1 cellular context compared by ENCODE assay signal in the genomic region with DNA sequence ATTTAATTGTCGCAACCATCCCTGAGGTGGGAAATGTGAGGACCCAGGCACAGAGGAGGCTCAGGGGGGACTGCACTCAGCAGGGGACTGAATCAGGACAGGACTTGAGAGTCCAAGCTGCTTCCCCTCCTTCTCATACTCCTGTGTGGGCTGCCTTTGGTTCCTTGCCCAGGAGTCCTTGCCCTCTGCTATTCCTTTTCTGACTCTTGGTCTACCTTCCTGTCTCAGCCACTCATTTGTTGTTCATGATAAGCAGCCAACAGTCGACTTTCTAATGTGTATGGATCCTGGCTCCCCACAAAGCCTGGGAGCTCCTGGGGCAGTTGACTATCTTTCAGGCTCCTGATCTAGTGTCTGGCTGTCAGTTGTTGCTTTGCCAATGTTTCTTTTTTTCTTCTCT.
TF ChIP-seq lines count a peak whose summit lies in the region.

No MANE protein-coding gene starts in this region.

TF ChIP-seq in HepG2, 621 proteins besides CTCF, POLR2A, EP300 and RAD21 (continued from another document):
- TF ChIP-seq, protein P1, sequence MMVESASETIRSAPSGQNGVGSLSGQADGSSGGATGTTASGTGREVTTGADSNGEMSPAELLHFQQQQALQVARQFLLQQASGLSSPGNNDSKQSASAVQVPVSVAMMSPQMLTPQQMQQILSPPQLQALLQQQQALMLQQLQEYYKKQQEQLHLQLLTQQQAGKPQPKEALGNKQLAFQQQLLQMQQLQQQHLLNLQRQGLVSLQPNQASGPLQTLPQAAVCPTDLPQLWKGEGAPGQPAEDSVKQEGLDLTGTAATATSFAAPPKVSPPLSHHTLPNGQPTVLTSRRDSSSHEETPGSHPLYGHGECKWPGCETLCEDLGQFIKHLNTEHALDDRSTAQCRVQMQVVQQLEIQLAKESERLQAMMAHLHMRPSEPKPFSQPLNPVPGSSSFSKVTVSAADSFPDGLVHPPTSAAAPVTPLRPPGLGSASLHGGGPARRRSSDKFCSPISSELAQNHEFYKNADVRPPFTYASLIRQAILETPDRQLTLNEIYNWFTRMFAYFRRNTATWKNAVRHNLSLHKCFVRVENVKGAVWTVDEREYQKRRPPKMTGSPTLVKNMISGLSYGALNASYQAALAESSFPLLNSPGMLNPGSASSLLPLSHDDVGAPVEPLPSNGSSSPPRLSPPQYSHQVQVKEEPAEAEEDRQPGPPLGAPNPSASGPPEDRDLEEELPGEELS (CRISPR knock-in tag; IDR thresholded peaks at IDR 0.05): no peak
- TF ChIP-seq ZNF33A (CRISPR knock-in tag; IDR thresholded peaks at IDR 0.05; ENCODE audit: borderline replicate concordance): no peak
- no peak for TF ChIP-seq ZFP82 (CRISPR knock-in tag; IDR thresholded peaks at IDR 0.05; ENCODE audit: borderline replicate concordance)
- no peak for TF ChIP-seq BHLHE40 (IDR thresholded peaks at IDR 0.05; ENCODE audit: low read length)
- TF ChIP-seq, protein P2, sequence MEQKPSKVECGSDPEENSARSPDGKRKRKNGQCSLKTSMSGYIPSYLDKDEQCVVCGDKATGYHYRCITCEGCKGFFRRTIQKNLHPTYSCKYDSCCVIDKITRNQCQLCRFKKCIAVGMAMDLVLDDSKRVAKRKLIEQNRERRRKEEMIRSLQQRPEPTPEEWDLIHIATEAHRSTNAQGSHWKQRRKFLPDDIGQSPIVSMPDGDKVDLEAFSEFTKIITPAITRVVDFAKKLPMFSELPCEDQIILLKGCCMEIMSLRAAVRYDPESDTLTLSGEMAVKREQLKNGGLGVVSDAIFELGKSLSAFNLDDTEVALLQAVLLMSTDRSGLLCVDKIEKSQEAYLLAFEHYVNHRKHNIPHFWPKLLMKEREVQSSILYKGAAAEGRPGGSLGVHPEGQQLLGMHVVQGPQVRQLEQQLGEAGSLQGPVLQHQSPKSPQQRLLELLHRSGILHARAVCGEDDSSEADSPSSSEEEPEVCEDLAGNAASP (CRISPR knock-in tag; IDR thresholded peaks at IDR 0.05; ENCODE audit: borderline replicate concordance): no peak
- no peak for TF ChIP-seq SRF (IDR thresholded peaks at IDR 0.05; ENCODE audit: low read depth, low read length)
- no peak for TF ChIP-seq YEATS2 (CRISPR knock-in tag; IDR thresholded peaks at IDR 0.05; ENCODE audit: borderline replicate concordance)
- TF ChIP-seq KAT2B (IDR thresholded peaks at IDR 0.05; ENCODE audit: borderline replicate concordance, low read depth, low read length): no peak
- no peak for TF ChIP-seq ZBTB3 (CRISPR knock-in tag; IDR thresholded peaks at IDR 0.05; ENCODE audit: borderline replicate concordance, low read depth)
- no peak for TF ChIP-seq ZNF747 (CRISPR knock-in tag; IDR thresholded peaks at IDR 0.05; ENCODE audit: borderline replicate concordance)
- no peak for TF ChIP-seq NR2F2 (IDR thresholded peaks at IDR 0.05; ENCODE audit: borderline replicate concordance, low read depth)
- TF ChIP-seq CAMTA2 (CRISPR knock-in tag; IDR thresholded peaks at IDR 0.05; ENCODE audit: borderline replicate concordance): no peak
- TF ChIP-seq, protein P3, sequence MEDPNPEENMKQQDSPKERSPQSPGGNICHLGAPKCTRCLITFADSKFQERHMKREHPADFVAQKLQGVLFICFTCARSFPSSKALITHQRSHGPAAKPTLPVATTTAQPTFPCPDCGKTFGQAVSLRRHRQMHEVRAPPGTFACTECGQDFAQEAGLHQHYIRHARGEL (CRISPR knock-in tag; IDR thresholded peaks at IDR 0.05): no peak
- TF ChIP-seq CHD2 (IDR thresholded peaks at IDR 0.05; ENCODE audit: low read depth, low read length): no peak
- TF ChIP-seq ZNF431 (CRISPR knock-in tag; IDR thresholded peaks at IDR 0.05; ENCODE audit: borderline replicate concordance, low read depth): no peak
- TF ChIP-seq, protein P4, sequence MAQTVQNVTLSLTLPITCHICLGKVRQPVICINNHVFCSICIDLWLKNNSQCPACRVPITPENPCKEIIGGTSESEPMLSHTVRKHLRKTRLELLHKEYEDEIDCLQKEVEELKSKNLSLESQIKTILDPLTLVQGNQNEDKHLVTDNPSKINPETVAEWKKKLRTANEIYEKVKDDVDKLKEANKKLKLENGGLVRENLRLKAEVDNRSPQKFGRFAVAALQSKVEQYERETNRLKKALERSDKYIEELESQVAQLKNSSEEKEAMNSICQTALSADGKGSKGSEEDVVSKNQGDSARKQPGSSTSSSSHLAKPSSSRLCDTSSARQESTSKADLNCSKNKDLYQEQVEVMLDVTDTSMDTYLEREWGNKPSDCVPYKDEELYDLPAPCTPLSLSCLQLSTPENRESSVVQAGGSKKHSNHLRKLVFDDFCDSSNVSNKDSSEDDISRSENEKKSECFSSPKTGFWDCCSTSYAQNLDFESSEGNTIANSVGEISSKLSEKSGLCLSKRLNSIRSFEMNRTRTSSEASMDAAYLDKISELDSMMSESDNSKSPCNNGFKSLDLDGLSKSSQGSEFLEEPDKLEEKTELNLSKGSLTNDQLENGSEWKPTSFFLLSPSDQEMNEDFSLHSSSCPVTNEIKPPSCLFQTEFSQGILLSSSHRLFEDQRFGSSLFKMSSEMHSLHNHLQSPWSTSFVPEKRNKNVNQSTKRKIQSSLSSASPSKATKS (CRISPR knock-in tag; IDR thresholded peaks at IDR 0.05): no peak
- TF ChIP-seq ARHGAP35 (CRISPR knock-in tag; IDR thresholded peaks at IDR 0.05; ENCODE audit: borderline replicate concordance): no peak
- no peak for TF ChIP-seq NFE2L2 (IDR thresholded peaks at IDR 0.05; ENCODE audit: low read length)
- TF ChIP-seq KLF9 (CRISPR knock-in tag; IDR thresholded peaks at IDR 0.05; ENCODE audit: low read depth): no peak
TF ChIP-seq in HepG2: peak in this region for 0.
